In the genomic region with DNA sequence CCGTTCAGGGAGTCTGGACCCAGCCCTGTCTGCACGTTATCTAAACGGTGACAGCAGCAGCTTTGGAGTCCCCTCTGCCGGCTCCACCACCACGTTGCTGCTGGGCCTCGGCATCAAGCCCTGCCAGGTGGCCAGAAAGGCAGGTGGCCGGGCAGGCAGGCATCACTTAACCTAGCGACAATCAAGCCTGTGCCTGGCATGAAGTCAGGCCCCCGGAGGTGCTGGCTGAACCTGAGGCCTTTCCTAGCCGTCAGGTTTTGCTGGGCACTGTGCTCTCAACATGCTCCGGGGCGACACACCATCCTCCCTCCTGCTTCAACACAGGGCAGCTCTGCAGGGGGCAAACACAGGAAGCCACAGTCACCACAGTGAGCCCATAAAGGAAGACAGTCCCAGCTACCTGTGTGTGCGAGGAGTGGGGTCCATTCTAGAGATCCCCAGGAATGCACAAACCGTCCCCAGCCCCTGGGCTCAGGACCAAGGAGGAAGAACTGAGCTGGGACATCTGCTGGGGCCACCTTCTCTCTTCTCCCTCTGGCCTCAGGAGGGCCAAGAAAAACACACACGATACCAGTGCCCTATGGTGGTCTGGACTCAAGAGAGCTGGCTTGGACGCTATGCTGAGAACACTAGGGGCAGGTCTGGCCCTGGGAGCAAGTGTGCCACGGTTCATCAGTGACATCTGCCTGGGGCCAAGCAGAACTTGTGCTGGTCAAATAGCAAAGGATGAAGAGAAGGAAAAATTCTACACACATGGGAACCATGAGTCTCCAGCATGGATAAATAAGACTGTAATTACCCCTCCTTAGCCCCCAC, we compare ENCODE assay signal across 1 cellular context.
TF ChIP-seq lines count a peak whose summit lies in the region.

No MANE protein-coding gene starts in this region.

TF ChIP-seq in WTC11, 78 proteins besides CTCF, POLR2A, EP300 and RAD21 (continued from another document):
- TF ChIP-seq, protein P1, sequence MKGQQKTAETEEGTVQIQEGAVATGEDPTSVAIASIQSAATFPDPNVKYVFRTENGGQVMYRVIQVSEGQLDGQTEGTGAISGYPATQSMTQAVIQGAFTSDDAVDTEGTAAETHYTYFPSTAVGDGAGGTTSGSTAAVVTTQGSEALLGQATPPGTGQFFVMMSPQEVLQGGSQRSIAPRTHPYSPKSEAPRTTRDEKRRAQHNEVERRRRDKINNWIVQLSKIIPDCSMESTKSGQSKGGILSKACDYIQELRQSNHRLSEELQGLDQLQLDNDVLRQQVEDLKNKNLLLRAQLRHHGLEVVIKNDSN (CRISPR knock-in tag; IDR thresholded peaks at IDR 0.05), result no peak
